ENCODE assay signal across 16 cellular contexts in genomic region chr3:69882560-69882959, GRCh38.
A peak's percentile ranks its signal among the peaks of the same experiment; 100 is the strongest.
DNase-seq lines count a peak whose midpoint lies in the region; ATAC-seq and TF ChIP-seq lines count a peak whose summit lies in the region.
"Had no signal": no experiment of that assay in that cellular context is flagged by ENCODE, and none has a peak within 500 bp of the region (broad histone marks: within the 10 kb centered on the region; RNA-seq: fewer than 3 reads in every experiment).

No MANE protein-coding gene starts in this region.

- peaks cover 19% of the 10 kb centered on the region for H3K79me1 ChIP-seq in mesenchymal stem cell (replicated peaks; ENCODE audit: low read length, poor library complexity, severe bottlenecking)

- H3K14ac ChIP-seq in mesenchymal stem cell (ENCODE audit: low read length in 2 of 2): no peak overlapping the region

- H3K9ac ChIP-seq in mesenchymal stem cell (ENCODE audit: low read length): no peak overlapping the region
- H3K9ac ChIP-seq: BLaER1 treated with 17β-estradiol and CSF1 and Interleukin-3, amounts not matched to agents 10 nM and 100 nM had no signal

- no peak for ATAC-seq in GM21737 (IDR thresholded peaks at IDR 0.05; ENCODE audit: unreplicated experiment)
- ATAC-seq in GM18502 (IDR thresholded peaks at IDR 0.05; ENCODE audit: poor library complexity, unreplicated experiment): no peak
- ATAC-seq: CD8-positive, alpha-beta T cell had no signal

- no peak for TF ChIP-seq CTCF in Calu3 (IDR thresholded peaks at IDR 0.05; ENCODE audit: unreplicated experiment)

- no peaks in the 10 kb centered on the region for H3K9me3 Mint-ChIP-seq in Calu3 (ENCODE audit: low read depth, unreplicated experiment)
- H3K9me3 Mint-ChIP-seq: CD8-positive, alpha-beta T cell; H9; IgD-negative memory B cell had no signal

- DNase-seq in Calu3 (no peak), glomerular visceral epithelial cell (ENCODE audit: extremely low spot score) (peak; percentile 35), mesenchymal stem cell (no peak), HuH-7.5 (ENCODE audit: low spot score) (no peak)
- no peak for DNase-seq in activated naive CD4-positive, alpha-beta T cell treated with anti-CD3 and anti-CD28 coated beads, Interleukin-2, amount 50 U/mL, for 16 hours
- DNase-seq: CD8-positive, alpha-beta T cell; GDM1; H9; Karpas-422; KBM-7 had no signal

- H3K27me3 ChIP-seq in mesenchymal stem cell (ENCODE audit: control insufficient read depth in 1 of 2, insufficient read depth in 1 of 2, low read length in 2 of 2): no peaks in the 10 kb centered on the region
- H3K27me3 ChIP-seq: BLaER1 treated with 17β-estradiol and CSF1 and Interleukin-3, amounts not matched to agents 10 nM and 100 nM had no signal

- H3K36me3 ChIP-seq in mesenchymal stem cell (ENCODE audit: control insufficient read depth in 1 of 2, insufficient read depth in 2 of 2, low read depth in 1 of 2, low read length in 2 of 2): peaks cover 4 to 11% of the 10 kb centered on the region in 2 experiments

- no peaks in the 10 kb centered on the region for H3K9me3 ChIP-seq in mesenchymal stem cell (ENCODE audit: control insufficient read depth, low read length)
- H3K9me3 ChIP-seq: BLaER1 treated with 17β-estradiol and CSF1 and Interleukin-3, amounts not matched to agents 10 nM and 100 nM had no signal

- H3K27ac ChIP-seq in mesenchymal stem cell (ENCODE audit: low read length, poor library complexity, severe bottlenecking): peak overlapping the region; percentile 65
- H3K27ac ChIP-seq: BLaER1 treated with 17β-estradiol and CSF1 and Interleukin-3, amounts not matched to agents 10 nM and 100 nM; HL-60 had no signal

- no peak overlapping the region for H4K8ac ChIP-seq in mesenchymal stem cell (ENCODE audit: low read length)

- peak overlapping the region; percentile 33 for H3K4me2 ChIP-seq in mesenchymal stem cell (ENCODE audit: low read length, poor library complexity, severe bottlenecking)
- H3K4me2 ChIP-seq: BLaER1 treated with 17β-estradiol and CSF1 and Interleukin-3, amounts not matched to agents 10 nM and 100 nM had no signal

- no peak overlapping the region for H2BK12ac ChIP-seq in mesenchymal stem cell (ENCODE audit: low read length in 2 of 2)

- intact Hi-C loops in Calu3 (cut with micrococcal nuclease; ENCODE audit: unreplicated experiment): loop anchor here (5.0 kb wide), 1 partner anchor 65 kb away; no protein-coding TSS in a partner anchor

- peaks cover 29% of the 10 kb centered on the region for H3K36me3 Mint-ChIP-seq in Calu3 (ENCODE audit: insufficient read depth, unreplicated experiment)
- H3K36me3 Mint-ChIP-seq: CD8-positive, alpha-beta T cell; IgD-negative memory B cell had no signal

- no peak overlapping the region for H2BK120ac ChIP-seq in mesenchymal stem cell (ENCODE audit: low read depth, low read length)

- no peak overlapping the region for H4K91ac ChIP-seq in mesenchymal stem cell (ENCODE audit: low read length)

- H3K23ac ChIP-seq in mesenchymal stem cell (ENCODE audit: low read length in 2 of 2): no peak overlapping the region

- peaks cover 3% of the 10 kb centered on the region for H3K4me1 ChIP-seq in mesenchymal stem cell (ENCODE audit: control insufficient read depth, insufficient read depth, low read depth, low read length)

- no peak overlapping the region for H3K4me3 ChIP-seq in mesenchymal stem cell (ENCODE audit: insufficient read depth in 1 of 2, low read depth in 1 of 2, low read length in 2 of 2)
- H3K4me3 ChIP-seq: BLaER1 treated with 17β-estradiol and CSF1 and Interleukin-3, amounts not matched to agents 10 nM and 100 nM had no signal

- no peak overlapping the region for H2AFZ ChIP-seq in mesenchymal stem cell (ENCODE audit: low read depth, low read length)

- 83% methylated on average over 3 of the region's 4 CpGs for WGBS in mesenchymal stem cell

- no peak overlapping the region for H3K18ac ChIP-seq in mesenchymal stem cell (ENCODE audit: low read depth in 1 of 2, low read length in 2 of 2)

- H2BK5ac ChIP-seq in mesenchymal stem cell (ENCODE audit: low read depth, low read length, poor library complexity, severe bottlenecking): no peak overlapping the region

- BruUV-seq in Calu3 (replicated peaks; lab: Mats Ljungman, UMichigan): no TSS peak

- no peaks in the 10 kb centered on the region for H3K27me3 Mint-ChIP-seq in Calu3 (ENCODE audit: unreplicated experiment)
- H3K27me3 Mint-ChIP-seq: B cell, IgD-negative memory B cell had no signal

- no peak overlapping the region for H3K4ac ChIP-seq in mesenchymal stem cell (ENCODE audit: low read depth in 1 of 2, low read length in 2 of 2)

- CTCF ChIA-PET in Calu3 (lab: Charles Lee): interaction anchor here (0.5 to 1.1 kb wide), 2 partner anchors 15 to 18 kb away, joined by 3 to 5 read pairs; no protein-coding TSS in a partner anchor

- peaks cover 55% of the 10 kb centered on the region for H3K4me1 Mint-ChIP-seq in Calu3 (ENCODE audit: low read depth, unreplicated experiment)

- no peak overlapping the region for H3K4me3 Mint-ChIP-seq in Calu3 (ENCODE audit: low read depth, unreplicated experiment)
- H3K4me3 Mint-ChIP-seq: B cell; CD8-positive, alpha-beta T cell; H9 had no signal

- no peak overlapping the region for H2BK15ac ChIP-seq in mesenchymal stem cell (ENCODE audit: low read depth, poor library complexity, severe bottlenecking)

- H2AK5ac ChIP-seq in mesenchymal stem cell (ENCODE audit: low read length, severe bottlenecking): no peak overlapping the region

- peak overlapping the region; percentile 80 for H3K27ac Mint-ChIP-seq in Calu3 (ENCODE audit: unreplicated experiment)
- H3K27ac Mint-ChIP-seq: B cell; CD8-positive, alpha-beta T cell; H9 had no signal
